21 cellular contexts compared by ENCODE assay signal in genomic region chr15:100689500-100689899, GRCh38.
"Had no signal": no experiment of that assay in that cellular context is flagged by ENCODE, and none has a peak within 500 bp of the region (broad histone marks: within the 10 kb centered on the region; RNA-seq: fewer than 3 reads in every experiment).

No MANE protein-coding gene starts in this region.

- H3K27me3 ChIP-seq: MG63 had no signal

- DNase-seq: activated CD4-positive, alpha-beta T cell treated with anti-CD3 and anti-CD28 coated beads, Interleukin-2, amount 10 ng/mL, durations not matched to agents 24 days and 14 days; activated CD4-positive, alpha-beta T cell treated with anti-CD3 and anti-CD28 coated beads, Interleukin-2, amount 50 U/mL, for 48 hours; activated CD4-positive, CD25-positive, alpha-beta regulatory T cell treated with anti-CD3 and anti-CD28 coated beads, Interleukin-2, amount 50 U/mL, for 72 hours; activated CD8-positive, alpha-beta memory T cell treated with anti-CD3 and anti-CD28 coated beads, Interleukin-2, amount 10 ng/mL, durations not matched to agents 7 days and 5 days; activated effector memory CD4-positive, alpha-beta T cell treated with Interleukin-2 at 50 U/mL for 16 hours; activated naive CD4-positive, alpha-beta T cell; activated T-cell treated with anti-CD3 and anti-CD28 coated beads, Interleukin-2, amount 50 U/mL, for 24 hours; central memory CD4-positive, alpha-beta T cell; NCI-H1105; NCI-H1436; NCI-H1694 treated with DMSO at 0.1 percent for 48 hours; NCI-H2081; NCI-H345; NCI-H510A treated with DMSO at 0.1 percent for 48 hours; NCI-H69; NK-92 treated with Interleukin-12 subunit alpha and Interleukin-12 subunit beta, amount 100 ng/mL, for 24 hours; OCI-M1; SIG-M5; T-helper 17 cell; T-helper 9 cell had no signal

- H3K9me3 ChIP-seq: MG63 had no signal

- H3K36me3 ChIP-seq: MG63 had no signal

- H3K4me3 ChIP-seq: MG63 had no signal

- ATAC-seq: activated CD8-positive, alpha-beta memory T cell treated with anti-CD3 and anti-CD28 coated beads, Interleukin-2, amount 10 ng/mL, durations not matched to agents 7 days and 5 days; T-helper 17 cell had no signal
